Comparison of ENCODE assay signal across 14 cellular contexts in genomic region chr5:38424237-38425080, GRCh38.
"Had no signal": no experiment of that assay in that cellular context is flagged by ENCODE, and none has a peak within 500 bp of the region (broad histone marks: within the 10 kb centered on the region; RNA-seq: fewer than 3 reads in every experiment).

No MANE protein-coding gene starts in this region.

- ATAC-seq: heart left ventricle; left colon; naive thymus-derived CD8-positive, alpha-beta T cell; right cardiac atrium; stimulated activated effector memory CD8-positive, alpha-beta T cell treated with anti-CD3 and anti-CD28 coated beads, Interleukin-12 subunit alpha, Interleukin-12 subunit beta, amount 100 ng/mL, for 72 hours had no signal

- DNase-seq: activated CD4-positive, alpha-beta memory T cell treated with anti-CD3 and anti-CD28 coated beads, Interleukin-2, amount 10 ng/mL, durations not matched to agents 7 days and 5 days; activated CD4-positive, alpha-beta T cell treated with anti-CD3 and anti-CD28 coated beads for 1 hour; activated gamma-delta T cell treated with Interleukin-2 at 50 U/mL for 16 hours; activated naive CD8-positive, alpha-beta T cell treated with anti-CD3 and anti-CD28 coated beads for 36 hours; activated T-cell treated with anti-CD3 and anti-CD28 coated beads, Interleukin-2, amount 50 U/mL, for 48 hours; aorta; foreskin melanocyte; heart left ventricle; left colon; naive thymus-derived CD8-positive, alpha-beta T cell; right cardiac atrium; T-helper 9 cell; tibial artery had no signal
